1 cellular context compared by ENCODE assay signal in the genomic region with DNA sequence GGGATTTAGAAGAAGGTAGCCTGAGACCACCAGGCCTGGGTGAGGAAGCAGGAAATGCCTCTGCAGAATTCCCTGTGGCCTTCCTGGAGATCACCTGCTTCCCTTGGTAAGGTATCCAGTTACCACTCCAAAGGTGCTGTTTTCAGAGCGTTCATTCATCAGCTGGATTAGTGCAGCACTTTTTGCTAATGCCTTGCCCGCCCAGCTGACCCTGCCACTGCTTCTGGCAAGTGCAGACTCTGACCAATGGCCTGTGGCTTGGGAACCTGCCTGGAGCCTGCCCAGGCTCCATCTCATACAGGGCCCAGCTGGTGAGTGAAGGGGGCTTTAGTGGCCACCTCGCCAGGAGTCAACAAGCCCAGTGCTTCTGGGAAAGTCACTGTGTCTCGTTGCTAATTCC.
TF ChIP-seq lines count a peak whose summit lies in the region.

No MANE protein-coding gene starts in this region.

TF ChIP-seq in WTC11, 78 proteins besides CTCF, POLR2A, EP300 and RAD21 (continued from another document):
- TF ChIP-seq, protein P1, sequence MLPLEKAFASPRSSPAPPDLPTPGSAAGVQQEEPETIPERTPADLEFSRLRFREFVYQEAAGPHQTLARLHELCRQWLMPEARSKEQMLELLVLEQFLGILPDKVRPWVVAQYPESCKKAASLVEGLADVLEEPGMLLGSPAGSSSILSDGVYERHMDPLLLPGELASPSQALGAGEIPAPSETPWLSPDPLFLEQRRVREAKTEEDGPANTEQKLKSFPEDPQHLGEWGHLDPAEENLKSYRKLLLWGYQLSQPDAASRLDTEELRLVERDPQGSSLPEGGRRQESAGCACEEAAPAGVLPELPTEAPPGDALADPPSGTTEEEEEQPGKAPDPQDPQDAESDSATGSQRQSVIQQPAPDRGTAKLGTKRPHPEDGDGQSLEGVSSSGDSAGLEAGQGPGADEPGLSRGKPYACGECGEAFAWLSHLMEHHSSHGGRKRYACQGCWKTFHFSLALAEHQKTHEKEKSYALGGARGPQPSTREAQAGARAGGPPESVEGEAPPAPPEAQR (CRISPR knock-in tag; IDR thresholded peaks at IDR 0.05) = no peak
- TF ChIP-seq, protein P2, sequence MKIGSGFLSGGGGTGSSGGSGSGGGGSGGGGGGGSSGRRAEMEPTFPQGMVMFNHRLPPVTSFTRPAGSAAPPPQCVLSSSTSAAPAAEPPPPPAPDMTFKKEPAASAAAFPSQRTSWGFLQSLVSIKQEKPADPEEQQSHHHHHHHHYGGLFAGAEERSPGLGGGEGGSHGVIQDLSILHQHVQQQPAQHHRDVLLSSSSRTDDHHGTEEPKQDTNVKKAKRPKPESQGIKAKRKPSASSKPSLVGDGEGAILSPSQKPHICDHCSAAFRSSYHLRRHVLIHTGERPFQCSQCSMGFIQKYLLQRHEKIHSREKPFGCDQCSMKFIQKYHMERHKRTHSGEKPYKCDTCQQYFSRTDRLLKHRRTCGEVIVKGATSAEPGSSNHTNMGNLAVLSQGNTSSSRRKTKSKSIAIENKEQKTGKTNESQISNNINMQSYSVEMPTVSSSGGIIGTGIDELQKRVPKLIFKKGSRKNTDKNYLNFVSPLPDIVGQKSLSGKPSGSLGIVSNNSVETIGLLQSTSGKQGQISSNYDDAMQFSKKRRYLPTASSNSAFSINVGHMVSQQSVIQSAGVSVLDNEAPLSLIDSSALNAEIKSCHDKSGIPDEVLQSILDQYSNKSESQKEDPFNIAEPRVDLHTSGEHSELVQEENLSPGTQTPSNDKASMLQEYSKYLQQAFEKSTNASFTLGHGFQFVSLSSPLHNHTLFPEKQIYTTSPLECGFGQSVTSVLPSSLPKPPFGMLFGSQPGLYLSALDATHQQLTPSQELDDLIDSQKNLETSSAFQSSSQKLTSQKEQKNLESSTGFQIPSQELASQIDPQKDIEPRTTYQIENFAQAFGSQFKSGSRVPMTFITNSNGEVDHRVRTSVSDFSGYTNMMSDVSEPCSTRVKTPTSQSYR (CRISPR knock-in tag; IDR thresholded peaks at IDR 0.05) = no peak
- TF ChIP-seq RELA (CRISPR knock-in tag; IDR thresholded peaks at IDR 0.05; ENCODE audit: borderline replicate concordance) (no peak), ZNF138 (CRISPR knock-in tag; conservative IDR thresholded peaks at IDR 0.05) (no peak), GTF2I (CRISPR knock-in tag; conservative IDR thresholded peaks at IDR 0.05) (no peak)
- TF ChIP-seq, protein P3, sequence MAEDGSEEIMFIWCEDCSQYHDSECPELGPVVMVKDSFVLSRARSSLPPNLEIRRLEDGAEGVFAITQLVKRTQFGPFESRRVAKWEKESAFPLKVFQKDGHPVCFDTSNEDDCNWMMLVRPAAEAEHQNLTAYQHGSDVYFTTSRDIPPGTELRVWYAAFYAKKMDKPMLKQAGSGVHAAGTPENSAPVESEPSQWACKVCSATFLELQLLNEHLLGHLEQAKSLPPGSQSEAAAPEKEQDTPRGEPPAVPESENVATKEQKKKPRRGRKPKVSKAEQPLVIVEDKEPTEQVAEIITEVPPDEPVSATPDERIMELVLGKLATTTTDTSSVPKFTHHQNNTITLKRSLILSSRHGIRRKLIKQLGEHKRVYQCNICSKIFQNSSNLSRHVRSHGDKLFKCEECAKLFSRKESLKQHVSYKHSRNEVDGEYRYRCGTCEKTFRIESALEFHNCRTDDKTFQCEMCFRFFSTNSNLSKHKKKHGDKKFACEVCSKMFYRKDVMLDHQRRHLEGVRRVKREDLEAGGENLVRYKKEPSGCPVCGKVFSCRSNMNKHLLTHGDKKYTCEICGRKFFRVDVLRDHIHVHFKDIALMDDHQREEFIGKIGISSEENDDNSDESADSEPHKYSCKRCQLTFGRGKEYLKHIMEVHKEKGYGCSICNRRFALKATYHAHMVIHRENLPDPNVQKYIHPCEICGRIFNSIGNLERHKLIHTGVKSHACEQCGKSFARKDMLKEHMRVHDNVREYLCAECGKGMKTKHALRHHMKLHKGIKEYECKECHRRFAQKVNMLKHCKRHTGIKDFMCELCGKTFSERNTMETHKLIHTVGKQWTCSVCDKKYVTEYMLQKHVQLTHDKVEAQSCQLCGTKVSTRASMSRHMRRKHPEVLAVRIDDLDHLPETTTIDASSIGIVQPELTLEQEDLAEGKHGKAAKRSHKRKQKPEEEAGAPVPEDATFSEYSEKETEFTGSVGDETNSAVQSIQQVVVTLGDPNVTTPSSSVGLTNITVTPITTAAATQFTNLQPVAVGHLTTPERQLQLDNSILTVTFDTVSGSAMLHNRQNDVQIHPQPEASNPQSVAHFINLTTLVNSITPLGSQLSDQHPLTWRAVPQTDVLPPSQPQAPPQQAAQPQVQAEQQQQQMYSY (CRISPR knock-in tag; IDR thresholded peaks at IDR 0.05) = no peak
- TF ChIP-seq, protein P4, sequence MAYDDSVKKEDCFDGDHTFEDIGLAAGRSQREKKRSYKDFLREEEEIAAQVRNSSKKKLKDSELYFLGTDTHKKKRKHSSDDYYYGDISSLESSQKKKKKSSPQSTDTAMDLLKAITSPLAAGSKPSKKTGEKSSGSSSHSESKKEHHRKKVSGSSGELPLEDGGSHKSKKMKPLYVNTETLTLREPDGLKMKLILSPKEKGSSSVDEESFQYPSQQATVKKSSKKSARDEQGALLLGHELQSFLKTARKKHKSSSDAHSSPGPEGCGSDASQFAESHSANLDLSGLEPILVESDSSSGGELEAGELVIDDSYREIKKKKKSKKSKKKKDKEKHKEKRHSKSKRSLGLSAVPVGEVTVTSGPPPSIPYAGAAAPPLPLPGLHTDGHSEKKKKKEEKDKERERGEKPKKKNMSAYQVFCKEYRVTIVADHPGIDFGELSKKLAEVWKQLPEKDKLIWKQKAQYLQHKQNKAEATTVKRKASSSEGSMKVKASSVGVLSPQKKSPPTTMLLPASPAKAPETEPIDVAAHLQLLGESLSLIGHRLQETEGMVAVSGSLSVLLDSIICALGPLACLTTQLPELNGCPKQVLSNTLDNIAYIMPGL (CRISPR knock-in tag; IDR thresholded peaks at IDR 0.05) = no peak
- TF ChIP-seq, protein P5, sequence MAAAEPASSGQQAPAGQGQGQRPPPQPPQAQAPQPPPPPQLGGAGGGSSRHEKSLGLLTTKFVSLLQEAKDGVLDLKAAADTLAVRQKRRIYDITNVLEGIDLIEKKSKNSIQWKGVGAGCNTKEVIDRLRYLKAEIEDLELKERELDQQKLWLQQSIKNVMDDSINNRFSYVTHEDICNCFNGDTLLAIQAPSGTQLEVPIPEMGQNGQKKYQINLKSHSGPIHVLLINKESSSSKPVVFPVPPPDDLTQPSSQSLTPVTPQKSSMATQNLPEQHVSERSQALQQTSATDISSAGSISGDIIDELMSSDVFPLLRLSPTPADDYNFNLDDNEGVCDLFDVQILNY (CRISPR knock-in tag; IDR thresholded peaks at IDR 0.05) = no peak
TF ChIP-seq in WTC11: peak in this region for 0.
